9 cellular contexts compared by ENCODE assay signal in genomic region chr14:104085032-104085888, GRCh38. TPM values are rescaled to one million over a fixed set of nuclear protein-coding genes. Genes with fewer than 3 reads are reported as not detected.
DNase-seq lines count a peak whose midpoint lies in the region; ATAC-seq and TF ChIP-seq lines count a peak whose summit lies in the region.
"Had no signal": no experiment of that assay in that cellular context is flagged by ENCODE, and none has a peak within 500 bp of the region (broad histone marks: within the 10 kb centered on the region; RNA-seq: fewer than 3 reads in every experiment).

Gene ASPG, plus strand, starts transcription at chr14:104085700. Its CDS starts 71 bp downstream, at chr14:104085771.

- H4K20me1 ChIP-seq in osteoblast (ENCODE audit: insufficient read depth, low read length) = no peaks in the 10 kb centered on the region

- H3K4me3 ChIP-seq in heart left ventricle (peak within 1 kb of the TSS; percentile 4 to 55 (median 42)), osteoblast (ENCODE audit: insufficient read depth, low read length) (no peak within 1 kb of the TSS)

- WGBS in heart left ventricle, 4 donors = 0 to 13% (median 9%) methylated on average over 1 to 68 of the region's 70 CpGs

- H3K79me2 ChIP-seq in osteoblast (ENCODE audit: insufficient read depth, low read length) = no peaks in the 10 kb centered on the region

- POLR2A ChIA-PET in RWPE1 (lab: Yijun Ruan, JAX; ENCODE audit: low non-redundant PET) = no interaction called here

- CTCF ChIA-PET in RWPE1 (lab: Yijun Ruan, JAX) = interaction anchor here (0.7 to 0.8 kb wide), 2 partner anchors 24 to 37 kb away, joined by 4 read pairs; no protein-coding TSS in a partner anchor

- no peak within 1 kb of the TSS for H3K4me2 ChIP-seq in osteoblast (ENCODE audit: insufficient read depth, low read length)

- DNase-seq in ELF-1 (ENCODE audit: low read depth, low spot score) = peak; percentile 65
- DNase-seq in RWPE1 (ENCODE audit: low spot score) = peak; percentile 35
- peak; percentile 41 to 73 (median 54) for DNase-seq in heart left ventricle
- peak; percentile 92 for DNase-seq in osteoblast (ENCODE audit: insufficient read length, low spot score, missing footprints)
- DNase-seq in GDM1 (lab: John Stamatoyannopoulos, UW) = no peak
- DNase-seq in inferior parietal cortex (ENCODE audit: extremely low spot score) = no peak
- no peak for DNase-seq in NK-92 treated with Interleukin-12 subunit alpha and Interleukin-12 subunit beta, amount 100 ng/mL, for 24 hours (lab: John Stamatoyannopoulos, UW)
- DNase-seq: SIG-M5 had no signal

- intact Hi-C loops in heart left ventricle (cut with DNase I) = no loop called here

- ATAC-seq in heart left ventricle (peak in 3 of 4 donors; percentile 26 to 67 (median 65)), HG03457 (IDR thresholded peaks at IDR 0.05; ENCODE audit: unreplicated experiment) (no peak)

- H3K27me3 ChIP-seq in heart left ventricle (peaks cover 0 to 19% (median 11%) of the 10 kb centered on the region in 9 donors), osteoblast (ENCODE audit: insufficient read depth, low read length) (peaks cover 3% of the 10 kb centered on the region)

- H3K27ac ChIP-seq in RWPE1 (no peak within 1 kb of the TSS), heart left ventricle (peak within 1 kb of the TSS; percentile 24 to 73 (median 68)), osteoblast (ENCODE audit: low read depth, low read length) (no peak within 1 kb of the TSS)

- TF ChIP-seq CTCF in RWPE1 (conservative IDR thresholded peaks at IDR 0.05; ENCODE audit: low read depth) (no peak), heart left ventricle (IDR thresholded peaks at IDR 0.05) (peak in 1 of 12 donors; percentile 6), osteoblast (IDR thresholded peaks at IDR 0.05; ENCODE audit: extremely low read depth, low read depth, low read length) (no peak)

- TF ChIP-seq POLR2A in heart left ventricle (IDR thresholded peaks at IDR 0.05) = no peak

- H2AFZ ChIP-seq in osteoblast (ENCODE audit: low read length) = no peak within 1 kb of the TSS

- H3K36me3 ChIP-seq in heart left ventricle (no peaks in the 10 kb centered on the region), osteoblast (ENCODE audit: insufficient read depth, low read length) (no peaks in the 10 kb centered on the region)

- H3K4me1 ChIP-seq in heart left ventricle = peaks cover 0 to 48% (median 10%) of the 10 kb centered on the region in 12 donors
- H3K4me1 ChIP-seq in osteoblast (ENCODE audit: insufficient read depth, low read length) = no peaks in the 10 kb centered on the region

- H3K9me3 ChIP-seq in heart left ventricle (peaks cover 0 to 2% (median 0%) of the 10 kb centered on the region in 12 donors), osteoblast (ENCODE audit: low read depth, low read length) (no peaks in the 10 kb centered on the region)

RNA-seq across cellular contexts. Expression of gene ASPG, which starts in this region (rescaled TPM):
- total RNA-seq in heart left ventricle (10 to 100 TPM in 7 of 9 donors, 1 to 10 TPM in 2; 6.0 to 54.6 (median 16.3) TPM), osteoblast (under 0.01 TPM in 1 of 2 replicates, not detected in the other)
- polyA plus RNA-seq in heart left ventricle = 10 to 100 TPM in 1 of 2 donors, 1 to 10 TPM in 1; 3.2 to 16.3 TPM

Comparison
In these comparisons a context has a peak if more than half of its experiments do, and no peak if none do; other contexts are left out.
1. Peak in DNase-seq in osteoblast; RNA of the gene not detected or under 1 TPM.
2. DNase-seq: peak in ELF-1 (single experiment), RWPE1 (single experiment) and heart left ventricle (5 of 5); none in GDM1 (single experiment), inferior parietal cortex (single experiment) and NK-92 treated with Interleukin-12 subunit alpha and Interleukin-12 subunit beta, amount 100 ng/mL, for 24 hours (single experiment).
3. H3K27ac ChIP-seq: peak in heart left ventricle (12 of 12); none in RWPE1 (single experiment) and osteoblast (single experiment).